ENCODE assay signal across 22 cellular contexts in the genomic region with DNA sequence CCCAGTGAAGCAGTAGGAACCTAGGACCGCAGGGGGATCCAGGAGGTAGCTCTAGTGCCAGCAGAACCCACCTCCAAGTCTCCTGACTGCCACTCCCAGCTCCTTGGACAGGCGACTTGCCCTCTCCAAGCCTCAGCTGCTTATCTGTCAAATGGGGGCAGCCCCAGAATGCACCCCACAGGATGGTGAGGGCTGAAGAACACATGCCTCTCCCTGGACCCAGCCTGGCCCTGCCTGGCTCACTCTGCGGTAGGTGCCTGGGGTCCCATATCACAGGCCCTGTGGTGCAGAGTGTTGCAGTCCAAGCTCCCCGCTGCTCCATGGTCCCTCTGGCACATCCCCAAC. TPM values are rescaled to one million over a fixed set of nuclear protein-coding genes. Genes with fewer than 3 reads are reported as not detected.
DNase-seq lines count a peak whose midpoint lies in the region; ATAC-seq and TF ChIP-seq lines count a peak whose summit lies in the region.
"Had no signal": no experiment of that assay in that cellular context is flagged by ENCODE, and none has a peak within 500 bp of the region (broad histone marks: within the 10 kb centered on the region; RNA-seq: fewer than 3 reads in every experiment).

No MANE protein-coding gene starts in this region.

- peak; percentile 3 for DNase-seq in activated CD4-positive, alpha-beta memory T cell treated with anti-CD3 and anti-CD28 coated beads for 36 hours
- DNase-seq in activated CD4-positive, alpha-beta memory T cell treated with anti-CD3 and anti-CD28 coated beads, Interleukin-2, amount 10 ng/mL, durations not matched to agents 7 days and 5 days = no peak
- DNase-seq in natural killer cell (peak; percentile 12), mesenteric fat pad (ENCODE audit: low spot score) (peak; percentile 81), immature natural killer cell (no peak), A172 (ENCODE audit: low spot score) (no peak), 8988T (no peak)
- DNase-seq in natural killer cell treated with Interleukin-12 subunit alpha and Interleukin-12 subunit beta and Interleukin-15 and Interleukin-18, amount 100 ng/mL, for 72 hours (ENCODE audit: low spot score) = no peak
- DNase-seq: caudate nucleus; DND-41; HCEC 1CT; MG63; NCI-H146; NCI-H526 treated with DMSO at 0.1 percent for 48 hours; stimulated activated CD4-positive, alpha-beta T cell treated with anti-CD3 and anti-CD28 coated beads, Interleukin-2, amount 100 ng/mL, for 48 hours; stimulated activated naive CD4-positive, alpha-beta T cell treated with Interleukin-2 at 50 U/mL for 16 hours; T-helper 9 cell had no signal

- no peak overlapping the region for H3K4me3 Mint-ChIP-seq in activated CD4-positive, alpha-beta memory T cell treated with anti-CD3 and anti-CD28 coated beads for 36 hours
- H3K4me3 Mint-ChIP-seq in activated CD4-positive, alpha-beta memory T cell treated with anti-CD3 and anti-CD28 coated beads, Interleukin-2, amount 10 ng/mL, durations not matched to agents 7 days and 5 days = no peak overlapping the region
- no peak overlapping the region for H3K4me3 Mint-ChIP-seq in natural killer cell
- H3K4me3 Mint-ChIP-seq in natural killer cell treated with Interleukin-12 subunit alpha and Interleukin-12 subunit beta and Interleukin-15 and Interleukin-18, amount 100 ng/mL, for 72 hours = no peak overlapping the region
- no peak overlapping the region for H3K4me3 Mint-ChIP-seq in immature natural killer cell
- H3K4me3 Mint-ChIP-seq: activated T-helper 17 cell treated with anti-CD3 and anti-CD28 coated beads, Interleukin-2, amount 50 U/mL, for 72 hours had no signal

- H3K4me1 Mint-ChIP-seq in activated CD4-positive, alpha-beta memory T cell treated with anti-CD3 and anti-CD28 coated beads for 36 hours (ENCODE audit: low read depth) = peaks cover 4% of the 10 kb centered on the region
- peaks cover 12% of the 10 kb centered on the region for H3K4me1 Mint-ChIP-seq in activated CD4-positive, alpha-beta memory T cell treated with anti-CD3 and anti-CD28 coated beads, Interleukin-2, amount 10 ng/mL, durations not matched to agents 7 days and 5 days
- H3K4me1 Mint-ChIP-seq in natural killer cell (peaks cover 0 to 14% of the 10 kb centered on the region in 2 donors), immature natural killer cell (peaks cover 0 to 9% of the 10 kb centered on the region in 2 donors)
- peaks cover 9 to 18% of the 10 kb centered on the region in 2 donors for H3K4me1 Mint-ChIP-seq in natural killer cell treated with Interleukin-12 subunit alpha and Interleukin-12 subunit beta and Interleukin-15 and Interleukin-18, amount 100 ng/mL, for 72 hours (ENCODE audit: low read depth in 2 of 2)
- H3K4me1 Mint-ChIP-seq: activated T-helper 17 cell treated with anti-CD3 and anti-CD28 coated beads, Interleukin-2, amount 50 U/mL, for 72 hours had no signal

- H3K27ac Mint-ChIP-seq in activated CD4-positive, alpha-beta memory T cell treated with anti-CD3 and anti-CD28 coated beads for 36 hours = no peak overlapping the region
- H3K27ac Mint-ChIP-seq in activated CD4-positive, alpha-beta memory T cell treated with anti-CD3 and anti-CD28 coated beads, Interleukin-2, amount 10 ng/mL, durations not matched to agents 7 days and 5 days = no peak overlapping the region
- H3K27ac Mint-ChIP-seq in natural killer cell (no peak overlapping the region), immature natural killer cell (no peak overlapping the region)
- no peak overlapping the region for H3K27ac Mint-ChIP-seq in natural killer cell treated with Interleukin-12 subunit alpha and Interleukin-12 subunit beta and Interleukin-15 and Interleukin-18, amount 100 ng/mL, for 72 hours
- H3K27ac Mint-ChIP-seq: activated T-helper 17 cell treated with anti-CD3 and anti-CD28 coated beads, Interleukin-2, amount 50 U/mL, for 72 hours had no signal

- H3K36me3 Mint-ChIP-seq in activated CD4-positive, alpha-beta memory T cell treated with anti-CD3 and anti-CD28 coated beads for 36 hours = peaks cover 5% of the 10 kb centered on the region
- peaks cover 4% of the 10 kb centered on the region for H3K36me3 Mint-ChIP-seq in activated CD4-positive, alpha-beta memory T cell treated with anti-CD3 and anti-CD28 coated beads, Interleukin-2, amount 10 ng/mL, durations not matched to agents 7 days and 5 days (ENCODE audit: low read depth)
- H3K36me3 Mint-ChIP-seq in natural killer cell (peaks cover 20% of the 10 kb centered on the region), immature natural killer cell (peaks cover 11 to 17% (median 12%) of the 10 kb centered on the region in 3 donors)
- H3K36me3 Mint-ChIP-seq in natural killer cell treated with Interleukin-12 subunit alpha and Interleukin-12 subunit beta and Interleukin-15 and Interleukin-18, amount 100 ng/mL, for 72 hours = peaks cover 18% of the 10 kb centered on the region

- no peak for ATAC-seq in natural killer cell
- no peak for ATAC-seq in natural killer cell treated with Interleukin-12 subunit alpha and Interleukin-12 subunit beta and Interleukin-15 and Interleukin-18, amount 100 ng/mL, for 72 hours
- ATAC-seq: A549; activated CD4-positive, CD25-positive, alpha-beta regulatory T cell treated with anti-CD3 and anti-CD28 coated beads, Interleukin-2, amount 50 U/mL, for 24 hours; activated T-helper 17 cell treated with anti-CD3 and anti-CD28 coated beads, Interleukin-2, amount 50 U/mL, for 72 hours; GM12878; K562 had no signal

- peaks cover 4% of the 10 kb centered on the region for H3K27me3 Mint-ChIP-seq in activated CD4-positive, alpha-beta memory T cell treated with anti-CD3 and anti-CD28 coated beads for 36 hours
- H3K27me3 Mint-ChIP-seq in activated CD4-positive, alpha-beta memory T cell treated with anti-CD3 and anti-CD28 coated beads, Interleukin-2, amount 10 ng/mL, durations not matched to agents 7 days and 5 days = peaks cover 17% of the 10 kb centered on the region
- no peaks in the 10 kb centered on the region for H3K27me3 Mint-ChIP-seq in natural killer cell (ENCODE audit: low read depth in 2 of 2)
- no peaks in the 10 kb centered on the region for H3K27me3 Mint-ChIP-seq in natural killer cell treated with Interleukin-12 subunit alpha and Interleukin-12 subunit beta and Interleukin-15 and Interleukin-18, amount 100 ng/mL, for 72 hours
- H3K27me3 Mint-ChIP-seq in immature natural killer cell (ENCODE audit: low read depth in 3 of 3) = peaks cover 0 to 3% (median 2%) of the 10 kb centered on the region in 3 donors

- CTCF ChIA-PET in activated CD4-positive, alpha-beta memory T cell treated with anti-CD3 and anti-CD28 coated beads for 36 hours (lab: Charles Lee) = interaction anchor here (0.9 kb wide), 1 partner anchor 18 kb away, joined by 3 read pairs; no protein-coding TSS in a partner anchor
- CTCF ChIA-PET in activated CD4-positive, alpha-beta memory T cell treated with anti-CD3 and anti-CD28 coated beads, Interleukin-2, amount 10 ng/mL, durations not matched to agents 7 days and 5 days (lab: Charles Lee) = interaction anchor here (1.1 kb wide), 1 partner anchor 9 kb away, joined by 3 read pairs; no protein-coding TSS in a partner anchor

- intact Hi-C loops in activated CD4-positive, alpha-beta memory T cell treated with anti-CD3 and anti-CD28 coated beads for 36 hours (cut with micrococcal nuclease) = no loop called here
- intact Hi-C loops in natural killer cell (cut with micrococcal nuclease) = no loop called here

- TF ChIP-seq CTCF in natural killer cell (IDR thresholded peaks at IDR 0.05) = no peak

- peaks cover 28% of the 10 kb centered on the region for H3K9me3 Mint-ChIP-seq in activated CD4-positive, alpha-beta memory T cell treated with anti-CD3 and anti-CD28 coated beads for 36 hours
- peaks cover 20% of the 10 kb centered on the region for H3K9me3 Mint-ChIP-seq in activated CD4-positive, alpha-beta memory T cell treated with anti-CD3 and anti-CD28 coated beads, Interleukin-2, amount 10 ng/mL, durations not matched to agents 7 days and 5 days
- H3K9me3 Mint-ChIP-seq in natural killer cell (peaks cover 2 to 6% of the 10 kb centered on the region in 2 donors), immature natural killer cell (peaks cover 3 to 19% (median 16%) of the 10 kb centered on the region in 6 donors)
- peaks cover 8% of the 10 kb centered on the region for H3K9me3 Mint-ChIP-seq in natural killer cell treated with Interleukin-12 subunit alpha and Interleukin-12 subunit beta and Interleukin-15 and Interleukin-18, amount 100 ng/mL, for 72 hours

- POLR2A ChIA-PET in activated CD4-positive, alpha-beta memory T cell treated with anti-CD3 and anti-CD28 coated beads for 36 hours (lab: Charles Lee) = no interaction called here
- POLR2A ChIA-PET in activated CD4-positive, alpha-beta memory T cell treated with anti-CD3 and anti-CD28 coated beads, Interleukin-2, amount 10 ng/mL, durations not matched to agents 7 days and 5 days (lab: Charles Lee) = no interaction called here

RNA-seq across cellular contexts. Expression of gene FAM222A, which starts 45.4 kb away (rescaled TPM):
- under 1 TPM; 0.29 to 0.55 TPM for total RNA-seq in activated CD4-positive, alpha-beta memory T cell treated with anti-CD3 and anti-CD28 coated beads for 36 hours
- total RNA-seq in activated CD4-positive, alpha-beta memory T cell treated with anti-CD3 and anti-CD28 coated beads, Interleukin-2, amount 10 ng/mL, durations not matched to agents 7 days and 5 days = under 1 TPM; 0.28 to 0.43 TPM
- total RNA-seq in natural killer cell (1 to 10 TPM; 3.1 to 6.6 (median 4.0) TPM), mesenteric fat pad (2.7 TPM)
- 1 to 10 TPM; 1.2 to 1.8 TPM for total RNA-seq in natural killer cell treated with Interleukin-12 subunit alpha and Interleukin-12 subunit beta and Interleukin-15 and Interleukin-18, amount 100 ng/mL, for 72 hours
- under 1 TPM in 2 of 3 donors, not detected in 1; 0.20 to 0.49 TPM for polyA plus RNA-seq in immature natural killer cell
- total RNA-seq in A172 (2014; rRNA removed; shearing (Covaris generic)) = 3.7 and 4.2 TPM in 2 replicates

Comparison
In these comparisons a context has a peak if more than half of its experiments do, and no peak if none do; other contexts are left out.
1. DNase-seq: peak in activated CD4-positive, alpha-beta memory T cell treated with anti-CD3 and anti-CD28 coated beads for 36 hours (single experiment), natural killer cell (single experiment) and mesenteric fat pad (single experiment); none in activated CD4-positive, alpha-beta memory T cell treated with anti-CD3 and anti-CD28 coated beads, Interleukin-2, amount 10 ng/mL, durations not matched to agents 7 days and 5 days (single experiment), natural killer cell treated with Interleukin-12 subunit alpha and Interleukin-12 subunit beta and Interleukin-15 and Interleukin-18, amount 100 ng/mL, for 72 hours (single experiment), immature natural killer cell (0 of 3), A172 (single experiment) and 8988T (single experiment).